In the genomic region with DNA sequence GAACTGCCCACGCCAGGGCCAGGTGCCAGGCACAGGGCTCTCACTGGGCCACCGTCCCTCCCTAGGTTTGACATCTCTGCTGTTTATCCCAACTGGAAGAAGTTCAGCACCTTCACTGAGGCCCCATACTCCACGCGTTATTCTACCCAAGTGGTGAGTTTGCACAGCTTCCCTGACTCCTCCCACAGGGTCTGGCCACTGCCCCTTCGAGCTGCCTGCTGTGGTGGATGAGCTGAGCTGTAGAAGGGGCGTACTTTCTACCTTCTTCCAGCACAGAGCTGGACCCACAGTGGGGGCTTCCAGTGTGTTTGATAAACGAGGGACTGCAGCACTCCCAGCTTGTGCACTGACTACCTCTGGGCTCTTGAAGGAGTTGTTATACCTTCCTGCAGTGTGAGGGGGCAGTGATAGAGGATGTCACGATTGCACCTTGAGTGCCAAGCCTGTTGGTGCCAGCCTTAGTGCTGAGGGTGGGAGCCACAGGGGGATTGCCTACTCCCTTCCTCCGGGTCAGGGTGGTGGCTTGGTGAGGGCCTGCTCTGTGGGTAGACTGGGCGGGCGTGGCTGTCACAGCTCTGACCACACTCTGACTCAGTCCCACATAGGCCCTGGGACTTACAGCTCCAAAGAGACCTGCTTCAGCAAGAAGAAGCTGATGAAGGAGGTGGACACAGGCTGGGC, we compare ENCODE assay signal across 12 cellular contexts. TPM values are rescaled to one million over a fixed set of nuclear protein-coding genes. Genes with fewer than 3 reads are reported as not detected.
A peak's percentile ranks its signal among the peaks of the same experiment; 100 is the strongest.
DNase-seq lines count a peak whose midpoint lies in the region; ATAC-seq and TF ChIP-seq lines count a peak whose summit lies in the region.
"Had no signal": no experiment of that assay in that cellular context is flagged by ENCODE, and none has a peak within 500 bp of the region (broad histone marks: within the 10 kb centered on the region; RNA-seq: fewer than 3 reads in every experiment).

No MANE protein-coding gene starts in this region.

- peak; percentile 33; the same call in 2 of the 3 replicates for ATAC-seq in RWPE2 (ENCODE audit: low read depth)
- ATAC-seq in stimulated activated memory B cell treated with anti-CD40 and anti-IgM and Interleukin-4, amounts not matched to agents 10 μg/mL and 1 μg/mL and 100 μg/mL, for 72 hours = peak; percentile 5
- ATAC-seq in aorta (ENCODE audit: low FRiP score) = no peak
- no peak for ATAC-seq in HG03045 (IDR thresholded peaks at IDR 0.05; ENCODE audit: unreplicated experiment)

- H3K9ac ChIP-seq in endodermal cell (ENCODE audit: extremely low read depth, low read length, poor library complexity, severe bottlenecking) = no peak overlapping the region

- H3K27ac Mint-ChIP-seq in activated CD4-positive, alpha-beta T cell treated with anti-CD3 and anti-CD28 coated beads, Interleukin-2, amount 10 ng/mL, durations not matched to agents 24 days and 14 days = no peak overlapping the region
- no peak overlapping the region for H3K27ac Mint-ChIP-seq in endodermal cell
- H3K27ac Mint-ChIP-seq in stimulated activated memory B cell treated with anti-CD40 and anti-IgM and Interleukin-4, amounts not matched to agents 10 μg/mL and 1 μg/mL and 100 μg/mL, for 72 hours = no peak overlapping the region
- H3K27ac Mint-ChIP-seq: nephron progenitor cell had no signal

- peak; percentile 69 for DNase-seq in activated CD4-positive, alpha-beta T cell treated with anti-CD3 and anti-CD28 coated beads, Interleukin-2, amount 10 ng/mL, durations not matched to agents 24 days and 14 days
- no peak for DNase-seq in activated CD4-positive, alpha-beta T cell treated with anti-CD3 and anti-CD28 coated beads for 1 hour
- DNase-seq in RWPE2 (ENCODE audit: low spot score) (no peak), endodermal cell (peak; percentile 49), aorta (no peak), HuH-7 (ENCODE audit: low spot score) (no peak)
- DNase-seq: ACHN, heart right ventricle, nephron progenitor cell, WERI-Rb-1 had no signal

- whole genome bisulfite sequencing in endodermal cell (ENCODE audit: insufficient coverage in 1 of 2, insufficient read length in 1 of 2), 2 experiments = 86 to 100% methylated on average over 3 to 11 of the region's 11 CpGs
- 78 to 80% methylated on average over 11 of the region's 11 CpGs for WGBS in aorta, 2 donors

- no peaks in the 10 kb centered on the region for H3K36me3 Mint-ChIP-seq in activated CD4-positive, alpha-beta T cell treated with anti-CD3 and anti-CD28 coated beads, Interleukin-2, amount 10 ng/mL, durations not matched to agents 24 days and 14 days (ENCODE audit: low read depth)
- H3K36me3 Mint-ChIP-seq in endodermal cell (ENCODE audit: low read depth) = no peaks in the 10 kb centered on the region
- no peaks in the 10 kb centered on the region for H3K36me3 Mint-ChIP-seq in stimulated activated memory B cell treated with anti-CD40 and anti-IgM and Interleukin-4, amounts not matched to agents 10 μg/mL and 1 μg/mL and 100 μg/mL, for 72 hours

- no peaks in the 10 kb centered on the region for H3K27me3 Mint-ChIP-seq in activated CD4-positive, alpha-beta T cell treated with anti-CD3 and anti-CD28 coated beads, Interleukin-2, amount 10 ng/mL, durations not matched to agents 24 days and 14 days
- H3K27me3 Mint-ChIP-seq in endodermal cell (ENCODE audit: insufficient read depth) = peaks cover 14% of the 10 kb centered on the region
- H3K27me3 Mint-ChIP-seq in stimulated activated memory B cell treated with anti-CD40 and anti-IgM and Interleukin-4, amounts not matched to agents 10 μg/mL and 1 μg/mL and 100 μg/mL, for 72 hours = no peaks in the 10 kb centered on the region

- H3K4me1 ChIP-seq in RWPE2 (ENCODE audit: insufficient read depth, poor library complexity, severe bottlenecking) = peaks cover 5% of the 10 kb centered on the region
- no peaks in the 10 kb centered on the region for H3K4me1 ChIP-seq in endodermal cell (ENCODE audit: control insufficient read depth, insufficient read depth, low read length)
- H3K4me1 ChIP-seq in aorta (ENCODE audit: control insufficient read depth in 1 of 2, insufficient read depth in 2 of 2, low read length in 2 of 2) = no peaks in the 10 kb centered on the region

- H3K36me3 ChIP-seq in RWPE2 (ENCODE audit: low read depth) (no peaks in the 10 kb centered on the region), endodermal cell (ENCODE audit: control insufficient read depth, insufficient read depth, low read length) (no peaks in the 10 kb centered on the region), aorta (ENCODE audit: control insufficient read depth in 1 of 2, insufficient read depth in 2 of 2, low read length in 1 of 2) (no peaks in the 10 kb centered on the region)
- H3K36me3 ChIP-seq: heart right ventricle, WERI-Rb-1 had no signal

- H3K4me3 ChIP-seq in RWPE2 (ENCODE audit: severe bottlenecking) (no peak overlapping the region), endodermal cell (ENCODE audit: low read length) (no peak overlapping the region), aorta (ENCODE audit: low read length in 2 of 2) (no peak overlapping the region)
- H3K4me3 ChIP-seq: heart right ventricle had no signal

- H3K27ac ChIP-seq in RWPE2 (ENCODE audit: poor library complexity, severe bottlenecking) (no peak overlapping the region), endodermal cell (ENCODE audit: low read depth, low read length) (no peak overlapping the region), aorta (ENCODE audit: low read depth in 1 of 2, low read length in 2 of 2) (no peak overlapping the region)
- H3K27ac ChIP-seq: heart right ventricle, WERI-Rb-1 had no signal

- TF ChIP-seq CTCF in RWPE2 (IDR thresholded peaks at IDR 0.05; ENCODE audit: poor library complexity, severe bottlenecking) = no peak
- TF ChIP-seq CTCF in endodermal cell (conservative IDR thresholded peaks at IDR 0.05) = no peak

- H3K4me3 Mint-ChIP-seq in activated CD4-positive, alpha-beta T cell treated with anti-CD3 and anti-CD28 coated beads, Interleukin-2, amount 10 ng/mL, durations not matched to agents 24 days and 14 days = no peak overlapping the region
- H3K4me3 Mint-ChIP-seq in endodermal cell = no peak overlapping the region
- H3K4me3 Mint-ChIP-seq in stimulated activated memory B cell treated with anti-CD40 and anti-IgM and Interleukin-4, amounts not matched to agents 10 μg/mL and 1 μg/mL and 100 μg/mL, for 72 hours = no peak overlapping the region
- H3K4me3 Mint-ChIP-seq: nephron progenitor cell had no signal

- intact Hi-C loops in activated CD4-positive, alpha-beta T cell treated with anti-CD3 and anti-CD28 coated beads, Interleukin-2, amount 10 ng/mL, durations not matched to agents 24 days and 14 days (cut with micrococcal nuclease) = no loop called here
- intact Hi-C loops in aorta (cut with DNase I) = no loop called here

- H3K9me3 ChIP-seq in RWPE2 (ENCODE audit: severe bottlenecking) (no peaks in the 10 kb centered on the region), endodermal cell (ENCODE audit: control insufficient read depth, low read length) (no peaks in the 10 kb centered on the region), aorta (ENCODE audit: control insufficient read depth, low read length) (no peaks in the 10 kb centered on the region)
- H3K9me3 ChIP-seq: heart right ventricle had no signal

- no peaks in the 10 kb centered on the region for H3K27me3 ChIP-seq in RWPE2 (ENCODE audit: insufficient read depth, poor library complexity, severe bottlenecking)
- peaks cover 5% of the 10 kb centered on the region for H3K27me3 ChIP-seq in endodermal cell (ENCODE audit: control insufficient read depth, insufficient read depth, low read length, poor library complexity, severe bottlenecking)
- H3K27me3 ChIP-seq in aorta (ENCODE audit: control insufficient read depth in 1 of 2, insufficient read depth in 2 of 2, low read length in 1 of 2) = no peaks in the 10 kb centered on the region

- H3K4me1 Mint-ChIP-seq in activated CD4-positive, alpha-beta T cell treated with anti-CD3 and anti-CD28 coated beads, Interleukin-2, amount 10 ng/mL, durations not matched to agents 24 days and 14 days = peaks cover 32% of the 10 kb centered on the region
- H3K4me1 Mint-ChIP-seq in endodermal cell = no peaks in the 10 kb centered on the region
- H3K4me1 Mint-ChIP-seq in stimulated activated memory B cell treated with anti-CD40 and anti-IgM and Interleukin-4, amounts not matched to agents 10 μg/mL and 1 μg/mL and 100 μg/mL, for 72 hours = peaks cover 1% of the 10 kb centered on the region

- H3K9me3 Mint-ChIP-seq in activated CD4-positive, alpha-beta T cell treated with anti-CD3 and anti-CD28 coated beads, Interleukin-2, amount 10 ng/mL, durations not matched to agents 24 days and 14 days = no peaks in the 10 kb centered on the region
- H3K9me3 Mint-ChIP-seq in endodermal cell = no peaks in the 10 kb centered on the region
- no peaks in the 10 kb centered on the region for H3K9me3 Mint-ChIP-seq in stimulated activated memory B cell treated with anti-CD40 and anti-IgM and Interleukin-4, amounts not matched to agents 10 μg/mL and 1 μg/mL and 100 μg/mL, for 72 hours
- H3K9me3 Mint-ChIP-seq: nephron progenitor cell had no signal

RNA-seq across cellular contexts. Expression of gene TTC22, which starts 5.9 kb away (rescaled TPM):
- 1.6 TPM in 2 replicates for total RNA-seq in activated CD4-positive, alpha-beta T cell treated with anti-CD3 and anti-CD28 coated beads, Interleukin-2, amount 10 ng/mL, durations not matched to agents 24 days and 14 days
- total RNA-seq in endodermal cell (under 1 TPM; 0.44 to 0.53 TPM), aorta (under 1 TPM in 1 of 2 donors, not detected in 1; 0.27 TPM)
- 0.11 TPM for polyA plus RNA-seq in endodermal cell (2013, experiment 1 of 2)
- not detected for polyA plus RNA-seq in endodermal cell (2013, experiment 2 of 2)
- polyA plus RNA-seq in aorta = 1 to 10 TPM in 1 of 2 donors, under 1 TPM in 1; 0.20 to 3.9 TPM

RNA-seq across cellular contexts. Expression of gene PARS2, which starts 42.7 kb away (rescaled TPM):
- total RNA-seq in activated CD4-positive, alpha-beta T cell treated with anti-CD3 and anti-CD28 coated beads, Interleukin-2, amount 10 ng/mL, durations not matched to agents 24 days and 14 days = 7.1 and 7.8 TPM in 2 replicates
- total RNA-seq in endodermal cell = 1 to 10 TPM; 8.9 to 9.1 TPM
- 8.7 TPM for polyA plus RNA-seq in endodermal cell (2013, experiment 1 of 2)
- polyA plus RNA-seq in endodermal cell (2013, experiment 2 of 2) = 7.0 TPM
- 1 to 10 TPM; 2.2 to 3.0 TPM for total RNA-seq in aorta
- 1 to 10 TPM; 1.2 to 2.4 TPM for polyA plus RNA-seq in aorta

Comparison
In these comparisons a context has a peak if more than half of its experiments do, and no peak if none do; other contexts are left out.
1. DNase-seq: peak in activated CD4-positive, alpha-beta T cell treated with anti-CD3 and anti-CD28 coated beads, Interleukin-2, amount 10 ng/mL, durations not matched to agents 24 days and 14 days (single experiment) and endodermal cell (single experiment); none in activated CD4-positive, alpha-beta T cell treated with anti-CD3 and anti-CD28 coated beads for 1 hour (single experiment), RWPE2 (single experiment), aorta (0 of 2) and HuH-7 (single experiment).
2. ATAC-seq: peak in RWPE2 (single experiment) and stimulated activated memory B cell treated with anti-CD40 and anti-IgM and Interleukin-4, amounts not matched to agents 10 μg/mL and 1 μg/mL and 100 μg/mL, for 72 hours (single experiment); none in aorta (single experiment) and HG03045 (single experiment).